In the genomic region with DNA sequence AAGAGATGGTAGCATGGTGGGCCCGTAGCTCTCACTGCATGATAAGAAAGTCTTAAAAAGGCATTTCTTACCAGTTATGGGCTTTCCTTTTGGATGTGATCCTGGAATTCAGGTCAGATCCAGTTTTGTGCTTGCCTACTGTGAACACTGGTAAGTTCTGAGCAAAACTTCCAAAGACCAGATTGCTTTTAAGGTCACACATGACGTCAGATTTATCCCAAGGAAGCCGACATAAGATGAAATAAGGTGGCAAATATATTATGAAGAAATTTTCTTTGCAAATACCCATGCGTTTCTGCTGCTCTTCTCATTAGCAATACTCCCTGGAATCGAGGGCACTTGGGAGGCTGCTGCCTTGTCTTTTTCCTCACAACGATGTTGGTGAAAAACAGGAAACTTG, we compare ENCODE assay signal across 7 cellular contexts.
"Had no signal": no experiment of that assay in that cellular context is flagged by ENCODE, and none has a peak within 500 bp of the region (broad histone marks: within the 10 kb centered on the region; RNA-seq: fewer than 3 reads in every experiment).

No MANE protein-coding gene starts in this region.

- DNase-seq: IMR-90, KBM-7, KG1 had no signal

- H3K9ac ChIP-seq: KMS-11 had no signal

- H3K27ac ChIP-seq: HL-60, KMS-11 had no signal

- ATAC-seq: K562 had no signal

- H3K4me2 ChIP-seq: KMS-11 had no signal

- H3K4me3 ChIP-seq: K562 had no signal

- FAIRE-seq: HTR-8/SVneo, K562 had no signal
